ENCODE assay signal across 8 cellular contexts in genomic region chr2:224982910-224983688, GRCh38. TPM values are rescaled to one million over a fixed set of nuclear protein-coding genes. Genes with fewer than 3 reads are reported as not detected.
DNase-seq lines count a peak whose midpoint lies in the region; ATAC-seq and TF ChIP-seq lines count a peak whose summit lies in the region.

No MANE protein-coding gene starts in this region.

- intact Hi-C loops in Right ventricle myocardium superior (cut with DNase I): no loop called here
- intact Hi-C loops in Right ventricle myocardium inferior (cut with DNase I): loop anchor here (5.0 kb wide), 1 partner anchor 46 kb away; no protein-coding TSS in a partner anchor

- peaks cover 6 to 26% of the 10 kb centered on the region in 2 donors for H3K4me1 ChIP-seq in thoracic aorta (ENCODE audit: control insufficient read depth in 1 of 2, low read depth in 2 of 2)

- peak; percentile 69 for ATAC-seq in Right ventricle myocardium superior (ENCODE audit: poor library complexity)
- ATAC-seq in Right ventricle myocardium inferior: no peak
- peak; percentile 60 for ATAC-seq in HG03571 (IDR thresholded peaks at IDR 0.05; ENCODE audit: unreplicated experiment)
- ATAC-seq in thoracic aorta (ENCODE audit: insufficient number of reproducible peaks, low FRiP score, low read depth): peak; percentile 71

- no peaks in the 10 kb centered on the region for H3K27me3 ChIP-seq in thoracic aorta (replicated peaks; ENCODE audit: insufficient read depth)

- H3K36me3 ChIP-seq in thoracic aorta: no peaks in the 10 kb centered on the region

- DNase-seq in Right ventricle myocardium superior (peak; percentile 44), Right ventricle myocardium inferior (ENCODE audit: missing footprints) (no peak), iris pigment epithelial cell (ENCODE audit: low read depth) (peak; percentile 65), thoracic aorta (ENCODE audit: low spot score) (no peak), RPMI8226 (no peak), NK-92 (lab: John Stamatoyannopoulos, UW; ENCODE audit: unreplicated experiment) (no peak)
- peak; percentile 37 for DNase-seq in activated naive CD4-positive, alpha-beta T cell treated with Interleukin-2 at 50 U/mL for 16 hours

- TF ChIP-seq CTCF in thoracic aorta (IDR thresholded peaks at IDR 0.05): no peak

- H3K4me3 ChIP-seq in thoracic aorta: peak overlapping the region; percentile 67

- H3K27ac ChIP-seq in thoracic aorta: peak overlapping the region; percentile 74 to 76

- H3K9me3 ChIP-seq in thoracic aorta: no peaks in the 10 kb centered on the region

RNA-seq across cellular contexts. Expression of gene DOCK10, which starts 59.2 kb away (rescaled TPM):
- total RNA-seq in Right ventricle myocardium superior: 2.2 TPM
- 2.3 TPM for total RNA-seq in Right ventricle myocardium inferior
- 10 to 100 TPM; 44.9 to 53.0 TPM for total RNA-seq in thoracic aorta

Comparison
In these comparisons a context has a peak if more than half of its experiments do, and no peak if none do; other contexts are left out.
1. DNase-seq: peak in Right ventricle myocardium superior (single experiment), activated naive CD4-positive, alpha-beta T cell treated with Interleukin-2 at 50 U/mL for 16 hours (single experiment) and iris pigment epithelial cell (single experiment); none in Right ventricle myocardium inferior (single experiment), thoracic aorta (single experiment), RPMI8226 (single experiment) and NK-92 (single experiment).
2. RNA of gene DOCK10, which starts 59.2 kb away (total RNA-seq): 44.9 to 53.0 TPM in thoracic aorta; 2.3 TPM in Right ventricle myocardium inferior (single experiment) and 2.2 TPM in Right ventricle myocardium superior (single experiment); every median in the first group is over 10 times any median in the second.